18 cellular contexts compared by ENCODE assay signal in the genomic region with DNA sequence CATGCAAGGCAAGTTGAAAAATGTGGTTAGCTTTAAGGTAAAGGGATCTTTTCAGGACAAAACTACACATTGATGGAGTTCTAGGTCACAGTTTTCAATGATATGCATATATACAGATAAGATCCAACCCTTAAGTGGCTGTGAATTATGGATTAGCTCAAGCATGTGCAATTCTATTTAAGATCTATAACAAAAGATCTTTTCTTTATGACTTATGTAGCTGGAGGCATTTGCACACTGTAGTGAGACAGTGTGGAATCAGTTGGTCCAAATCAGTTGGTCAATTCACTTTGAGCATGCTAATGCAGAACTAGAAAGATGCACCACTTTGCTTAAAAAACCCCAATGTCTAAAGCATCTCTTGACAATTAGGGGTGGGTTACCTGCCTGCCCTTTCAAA.
"Had no signal": no experiment of that assay in that cellular context is flagged by ENCODE, and none has a peak within 500 bp of the region (broad histone marks: within the 10 kb centered on the region; RNA-seq: fewer than 3 reads in every experiment).

No MANE protein-coding gene starts in this region.

- ATAC-seq: activated CD8-positive, alpha-beta T cell treated with anti-CD3 and anti-CD28 coated beads, Interleukin-2, amount 10 ng/mL, durations not matched to agents 7 days and 5 days; body of pancreas; mucosa of descending colon; pancreas; stimulated activated naive CD8-positive, alpha-beta T cell treated with anti-CD3 and anti-CD28 coated beads, Interleukin-15, Interleukin-2, amounts not matched to agents 100 U/mL and 50 U/mL, for 24 hours; T-cell had no signal

- H3K36me3 Mint-ChIP-seq: naive B cell, neural progenitor cell, T-cell had no signal

- H3K9me3 Mint-ChIP-seq: activated CD4-positive, alpha-beta T cell treated with anti-CD3 and anti-CD28 coated beads, Interleukin-2, amount 10 ng/mL, durations not matched to agents 24 days and 14 days; activated T-cell treated with anti-CD3 and anti-CD28 coated beads, Interleukin-2, amount 50 U/mL, for 24 hours; activated T-helper 2 cell treated with anti-CD3 and anti-CD28 coated beads, Interferon-gamma antibody, Interleukin-2, Interleukin-4, amounts not matched to agents 10 μg/mL and 5 μg/mL and 100 μg/mL, durations not matched to agents 14 hours and 24 hours and 36 hours; endodermal cell; naive B cell; T-cell had no signal

- H3K27ac ChIP-seq: epithelial cell of prostate, neural progenitor cell, pancreas had no signal

- DNase-seq: activated CD4-positive, alpha-beta T cell treated with anti-CD3 and anti-CD28 coated beads, Interleukin-2, amount 10 ng/mL, durations not matched to agents 24 days and 14 days; activated CD4-positive, CD25-positive, alpha-beta regulatory T cell; activated CD8-positive, alpha-beta T cell treated with anti-CD3 and anti-CD28 coated beads, Interleukin-2, amount 10 ng/mL, durations not matched to agents 7 days and 5 days; activated naive CD4-positive, alpha-beta T cell treated with Interleukin-2 at 50 U/mL for 16 hours; activated T-cell treated with anti-CD3 and anti-CD28 coated beads, Interleukin-2, amount 50 U/mL, for 24 hours; central memory CD4-positive, alpha-beta T cell; endodermal cell; foreskin fibroblast; islet precursor cell; mucosa of descending colon; naive B cell; pancreas; stimulated activated naive CD8-positive, alpha-beta T cell treated with anti-CD3 and anti-CD28 coated beads, Interleukin-15, Interleukin-2, amounts not matched to agents 100 U/mL and 50 U/mL, for 24 hours; T-cell had no signal

- H3K27me3 Mint-ChIP-seq: activated CD4-positive, alpha-beta T cell treated with anti-CD3 and anti-CD28 coated beads, Interleukin-2, amount 10 ng/mL, durations not matched to agents 24 days and 14 days; T-cell had no signal

- H3K27me3 ChIP-seq: body of pancreas, neural progenitor cell, pancreas had no signal

- H3K4me1 ChIP-seq: neural progenitor cell had no signal

- H3K27ac Mint-ChIP-seq: activated CD4-positive, alpha-beta T cell treated with anti-CD3 and anti-CD28 coated beads, Interleukin-2, amount 10 ng/mL, durations not matched to agents 24 days and 14 days; activated CD8-positive, alpha-beta T cell treated with anti-CD3 and anti-CD28 coated beads, Interleukin-2, amount 10 ng/mL, durations not matched to agents 7 days and 5 days; activated T-cell treated with anti-CD3 and anti-CD28 coated beads, Interleukin-2, amount 50 U/mL, for 24 hours; activated T-helper 2 cell treated with anti-CD3 and anti-CD28 coated beads, Interferon-gamma antibody, Interleukin-2, Interleukin-4, amounts not matched to agents 10 μg/mL and 5 μg/mL and 100 μg/mL, durations not matched to agents 14 hours and 24 hours and 36 hours; endodermal cell; naive B cell; T-cell had no signal

- H3K36me3 ChIP-seq: neural progenitor cell, pancreas had no signal

- H3K4me3 Mint-ChIP-seq: activated CD4-positive, alpha-beta T cell treated with anti-CD3 and anti-CD28 coated beads, Interleukin-2, amount 10 ng/mL, durations not matched to agents 24 days and 14 days; activated CD8-positive, alpha-beta T cell treated with anti-CD3 and anti-CD28 coated beads, Interleukin-2, amount 10 ng/mL, durations not matched to agents 7 days and 5 days; activated T-cell treated with anti-CD3 and anti-CD28 coated beads, Interleukin-2, amount 50 U/mL, for 24 hours; endodermal cell; naive B cell; neural progenitor cell; T-cell had no signal

- H3K4me1 Mint-ChIP-seq: activated CD4-positive, alpha-beta T cell treated with anti-CD3 and anti-CD28 coated beads, Interleukin-2, amount 10 ng/mL, durations not matched to agents 24 days and 14 days; T-cell had no signal

- H3K4me3 ChIP-seq: body of pancreas, mucosa of descending colon, neural progenitor cell, pancreas had no signal

- H3K9me3 ChIP-seq: body of pancreas, mucosa of descending colon, pancreas had no signal
